19 cellular contexts compared by ENCODE assay signal in the genomic region with DNA sequence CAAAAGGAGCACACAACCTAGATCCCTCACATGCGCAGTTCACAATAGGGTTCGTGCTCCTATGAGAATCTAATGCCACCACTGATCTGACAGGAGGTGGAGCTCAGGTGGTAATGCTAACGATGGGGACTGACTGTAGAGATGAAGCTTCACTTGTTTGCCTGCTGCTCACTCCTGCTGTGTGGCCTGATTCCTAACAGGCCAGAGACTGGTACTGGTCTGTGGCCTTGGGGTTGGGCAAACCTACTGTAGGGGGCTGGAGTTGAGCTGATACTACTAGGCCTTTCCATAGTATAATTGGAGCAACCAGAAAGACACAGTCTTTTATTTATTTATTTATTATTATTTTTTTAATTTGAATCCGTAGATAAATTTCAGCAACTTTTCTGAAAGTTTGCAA. TPM values are rescaled to one million over a fixed set of nuclear protein-coding genes. Genes with fewer than 3 reads are reported as not detected.
A peak's percentile ranks its signal among the peaks of the same experiment; 100 is the strongest.
DNase-seq lines count a peak whose midpoint lies in the region; ATAC-seq and TF ChIP-seq lines count a peak whose summit lies in the region.
"Had no signal": no experiment of that assay in that cellular context is flagged by ENCODE, and none has a peak within 500 bp of the region (broad histone marks: within the 10 kb centered on the region; RNA-seq: fewer than 3 reads in every experiment).

No MANE protein-coding gene starts in this region.

- TF ChIP-seq CTCF in activated B cell treated with CpG ODN at 0.5 μM for 24 hours (IDR thresholded peaks at IDR 0.05) (no peak), esophagus squamous epithelium (IDR thresholded peaks at IDR 0.05) (no peak)

- H3K27me3 Mint-ChIP-seq in activated T-cell treated with anti-CD3 and anti-CD28 coated beads, Interleukin-2, amount 50 U/mL, for 24 hours, result no peaks in the 10 kb centered on the region
- H3K27me3 Mint-ChIP-seq in activated B cell treated with CpG ODN at 0.5 μM for 24 hours, result no peaks in the 10 kb centered on the region
- no peaks in the 10 kb centered on the region for H3K27me3 Mint-ChIP-seq in effector memory CD8-positive, alpha-beta T cell

- H3K9me3 Mint-ChIP-seq in activated T-cell treated with anti-CD3 and anti-CD28 coated beads, Interleukin-2, amount 50 U/mL, for 24 hours, result no peaks in the 10 kb centered on the region
- H3K9me3 Mint-ChIP-seq in activated B cell treated with CpG ODN at 0.5 μM for 24 hours, result no peaks in the 10 kb centered on the region
- no peaks in the 10 kb centered on the region for H3K9me3 Mint-ChIP-seq in effector memory CD8-positive, alpha-beta T cell

- peaks cover 37% of the 10 kb centered on the region for H3K36me3 Mint-ChIP-seq in activated T-cell treated with anti-CD3 and anti-CD28 coated beads, Interleukin-2, amount 50 U/mL, for 24 hours (ENCODE audit: low read depth)
- peaks cover 40% of the 10 kb centered on the region for H3K36me3 Mint-ChIP-seq in activated B cell treated with CpG ODN at 0.5 μM for 24 hours (ENCODE audit: low read depth)
- peaks cover 29% of the 10 kb centered on the region for H3K36me3 Mint-ChIP-seq in effector memory CD8-positive, alpha-beta T cell (ENCODE audit: insufficient read depth)

- peak overlapping the region; percentile 6 for H3K27ac Mint-ChIP-seq in activated T-cell treated with anti-CD3 and anti-CD28 coated beads, Interleukin-2, amount 50 U/mL, for 24 hours
- peak overlapping the region; percentile 10 for H3K27ac Mint-ChIP-seq in activated B cell treated with CpG ODN at 0.5 μM for 24 hours
- H3K27ac Mint-ChIP-seq in effector memory CD8-positive, alpha-beta T cell, result peak overlapping the region; percentile 50 to 57

- H3K9me3 ChIP-seq in esophagus squamous epithelium, result no peaks in the 10 kb centered on the region
- H3K9me3 ChIP-seq: SK-N-SH had no signal

- H3K4me3 ChIP-seq in esophagus squamous epithelium, result no peak overlapping the region

- POLR2A ChIA-PET in activated B cell treated with CpG ODN at 0.5 μM for 24 hours (lab: Charles Lee), result no interaction called here

- peaks cover 82% of the 10 kb centered on the region for H3K4me1 Mint-ChIP-seq in activated T-cell treated with anti-CD3 and anti-CD28 coated beads, Interleukin-2, amount 50 U/mL, for 24 hours (ENCODE audit: low read depth)
- H3K4me1 Mint-ChIP-seq in activated B cell treated with CpG ODN at 0.5 μM for 24 hours, result peaks cover 72% of the 10 kb centered on the region
- peaks cover 60 to 73% of the 10 kb centered on the region in 2 donors for H3K4me1 Mint-ChIP-seq in effector memory CD8-positive, alpha-beta T cell (ENCODE audit: low read depth in 2 of 2)

- TF ChIP-seq POLR2A in esophagus squamous epithelium (IDR thresholded peaks at IDR 0.05), result no peak

- intact Hi-C loops in activated B cell treated with CpG ODN at 0.5 μM for 24 hours (cut with micrococcal nuclease) (no loop called here), esophagus squamous epithelium (cut with DNase I) (no loop called here)

- peaks cover 7 to 77% (median 16%) of the 10 kb centered on the region in 3 donors for H3K4me1 ChIP-seq in esophagus squamous epithelium

- DNase-seq in activated T-cell treated with anti-CD3 and anti-CD28 coated beads, Interleukin-2, amount 50 U/mL, for 24 hours, result no peak
- no peak for DNase-seq in activated T-cell treated with anti-CD3 and anti-CD28 coated beads for 4 hours
- DNase-seq in activated B cell treated with CpG ODN at 0.5 μM for 24 hours, result no peak
- DNase-seq in effector memory CD8-positive, alpha-beta T cell, result no peak
- no peak for DNase-seq in NCI-H1092 treated with DMSO at 0.1 percent for 48 hours (lab: John Stamatoyannopoulos, UW)
- no peak for DNase-seq in NCI-H524 treated with DMSO at 0.1 percent for 48 hours (lab: John Stamatoyannopoulos, UW)
- no peak for DNase-seq in esophagus squamous epithelium (lab: John Stamatoyannopoulos, UW)
- DNase-seq: 8988T, C1 segment of cervical spinal cord, DMS79 treated with DMSO at 0.1 percent for 48 hours, GDM1, NCI-H146, NCI-H2227 treated with DMSO at 0.1 percent for 48 hours, NCI-H748 treated with DMSO at 0.1 percent for 48 hours, Right ventricle myocardium superior, SK-N-SH had no signal

- 68 to 87% methylated on average over 4 of the region's 4 CpGs for WGBS in esophagus squamous epithelium, 2 donors

- CTCF ChIA-PET in activated B cell treated with CpG ODN at 0.5 μM for 24 hours (lab: Charles Lee), result no interaction called here

- no peaks in the 10 kb centered on the region for H3K27me3 ChIP-seq in esophagus squamous epithelium

- H3K27ac ChIP-seq in esophagus squamous epithelium, result no peak overlapping the region

- no peaks in the 10 kb centered on the region for H3K36me3 ChIP-seq in esophagus squamous epithelium

- H3K4me3 Mint-ChIP-seq in activated T-cell treated with anti-CD3 and anti-CD28 coated beads, Interleukin-2, amount 50 U/mL, for 24 hours, result no peak overlapping the region
- H3K4me3 Mint-ChIP-seq in activated B cell treated with CpG ODN at 0.5 μM for 24 hours, result no peak overlapping the region
- H3K4me3 Mint-ChIP-seq in effector memory CD8-positive, alpha-beta T cell, result peak overlapping the region; percentile 59 to 61

- no peak for ATAC-seq in activated B cell treated with CpG ODN at 0.5 μM for 24 hours (ENCODE audit: low read depth)
- no peak for ATAC-seq in effector memory CD8-positive, alpha-beta T cell (replicated peaks)
- no peak for ATAC-seq in HG02885 (IDR thresholded peaks at IDR 0.05; ENCODE audit: poor library complexity, unreplicated experiment)
- ATAC-seq: HCT116, Panc1 had no signal

RNA-seq across cellular contexts. Expression of a gene that starts 5.3 kb away (rescaled TPM):
- total RNA-seq in activated B cell treated with CpG ODN at 0.5 μM for 24 hours (88.8 and 96.5 TPM in 2 replicates), esophagus squamous epithelium (10 to 100 TPM; 32.0 to 48.1 (median 36.0) TPM)

Comparison
In these comparisons a context has a peak if more than half of its experiments do, and no peak if none do; other contexts are left out.
1. H3K4me3 Mint-ChIP-seq: peak in effector memory CD8-positive, alpha-beta T cell (2 of 2); none in activated T-cell treated with anti-CD3 and anti-CD28 coated beads, Interleukin-2, amount 50 U/mL, for 24 hours (single experiment) and activated B cell treated with CpG ODN at 0.5 μM for 24 hours (single experiment).
2. Peak in every context shown above with its lines, with median percentiles within 50 percentile points of each other: H3K27ac Mint-ChIP-seq.